8 cellular contexts compared by ENCODE assay signal in the genomic region with DNA sequence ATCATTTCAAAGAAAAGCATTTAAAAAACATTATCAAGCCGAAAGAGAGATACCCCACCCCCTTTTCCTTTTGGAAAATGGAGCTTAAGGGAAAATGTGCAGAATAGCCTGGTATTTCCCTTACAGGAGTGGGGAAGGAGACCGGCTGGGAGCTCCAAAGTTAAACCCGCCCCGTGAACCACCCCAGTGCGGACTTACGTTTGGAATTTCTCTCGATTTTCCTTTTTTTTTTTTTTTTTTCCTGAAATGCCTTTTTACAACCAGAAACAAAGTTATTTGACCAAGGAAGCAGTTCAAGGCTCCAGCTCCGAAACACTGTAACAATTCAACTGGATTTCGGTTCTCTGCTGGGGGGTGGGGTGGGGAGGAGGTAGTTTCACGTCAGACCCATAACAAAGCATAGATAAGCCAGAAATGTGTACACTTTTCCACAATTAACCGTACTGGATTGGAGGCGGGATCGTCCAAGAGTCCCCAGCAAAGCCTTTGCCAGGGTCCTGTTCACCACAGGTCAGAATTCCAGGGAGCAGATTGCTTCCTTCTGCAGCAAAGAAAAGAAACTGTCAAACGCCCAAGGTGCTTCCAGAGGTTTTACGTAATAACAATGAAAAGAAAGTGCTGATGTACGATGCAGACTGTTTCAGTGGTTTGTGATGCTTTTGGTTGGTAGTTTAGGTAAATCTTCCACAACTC. TPM values are rescaled to one million over a fixed set of nuclear protein-coding genes. Genes with fewer than 3 reads are reported as not detected.
A peak's percentile ranks its signal among the peaks of the same experiment; 100 is the strongest.
DNase-seq lines count a peak whose midpoint lies in the region; ATAC-seq and TF ChIP-seq lines count a peak whose summit lies in the region.

No MANE protein-coding gene starts in this region.

- peak overlapping the region; percentile 55 for H3K4me3 ChIP-seq in NB4 (ENCODE audit: low read depth, low read length)
- H3K4me3 ChIP-seq in mucosa of stomach (ENCODE audit: low read length): no peak overlapping the region
- no peak overlapping the region for H3K4me3 ChIP-seq in effector memory CD4-positive, alpha-beta T cell (ENCODE audit: insufficient read depth, low read depth, low read length, poor library complexity, severe bottlenecking)

- ATAC-seq in HG03521 (IDR thresholded peaks at IDR 0.05; ENCODE audit: unreplicated experiment): no peak

- peak; percentile 25 for DNase-seq in Caki2 (ENCODE audit: low read depth)
- no peak for DNase-seq in NB4 (ENCODE audit: low read depth)
- DNase-seq in superior temporal gyrus (ENCODE audit: extremely low spot score): no peak
- no peak for DNase-seq in 8988T
- no peak for DNase-seq in effector memory CD4-positive, alpha-beta T cell

- in situ Hi-C loops in Caki2 (cut with HindIII; ENCODE audit: low pct_unique_long_range_greater_than_20kb, low sequenced_read_pairs): no loop called here

- no peak for TF ChIP-seq CTCF in NB4 (IDR thresholded peaks at IDR 0.05; ENCODE audit: low read depth, low read length)

- H3K9me3 ChIP-seq in mucosa of stomach (ENCODE audit: control insufficient read depth, low read length): no peaks in the 10 kb centered on the region
- H3K9me3 ChIP-seq in effector memory CD4-positive, alpha-beta T cell (ENCODE audit: control insufficient read depth, low read length): no peaks in the 10 kb centered on the region

- H3K27ac ChIP-seq in cingulate gyrus (ENCODE audit: low read depth, low read length): peak overlapping the region; percentile 81
- no peak overlapping the region for H3K27ac ChIP-seq in effector memory CD4-positive, alpha-beta T cell (ENCODE audit: insufficient read depth, low read length, poor library complexity, severe bottlenecking)

- H3K36me3 ChIP-seq in mucosa of stomach (ENCODE audit: control insufficient read depth, insufficient read depth, low read length): no peaks in the 10 kb centered on the region
- no peaks in the 10 kb centered on the region for H3K36me3 ChIP-seq in effector memory CD4-positive, alpha-beta T cell (ENCODE audit: control insufficient read depth, insufficient read depth, low read length)

- peak overlapping the region; percentile 38 for H3K9ac ChIP-seq in mucosa of stomach (ENCODE audit: low read length)

- peaks cover 7% of the 10 kb centered on the region for H3K4me1 ChIP-seq in mucosa of stomach (ENCODE audit: control insufficient read depth, insufficient read depth, low read length)
- peaks cover 34% of the 10 kb centered on the region for H3K4me1 ChIP-seq in effector memory CD4-positive, alpha-beta T cell (ENCODE audit: control insufficient read depth, insufficient read depth, low read length, poor library complexity, severe bottlenecking)

- TF ChIP-seq POLR2A in NB4 (IDR thresholded peaks at IDR 0.05; ENCODE audit: extremely low read depth, insufficient read length): no peak

- H3K27me3 ChIP-seq in mucosa of stomach (ENCODE audit: control insufficient read depth, insufficient read depth, low read length): peaks cover 55% of the 10 kb centered on the region
- H3K27me3 ChIP-seq in effector memory CD4-positive, alpha-beta T cell (replicated peaks; ENCODE audit: control insufficient read depth, insufficient read depth, low read length, poor library complexity, severe bottlenecking): peaks cover 74% of the 10 kb centered on the region

RNA-seq across cellular contexts. Expression of a gene that starts 6.7 kb away (rescaled TPM):
- total RNA-seq in Caki2 (2014; rRNA removed; shearing (Covaris generic); ENCODE audit: low replicate concordance): 5.0 and 9.0 TPM in 2 replicates

RNA-seq across cellular contexts. Expression of a gene that starts 15.3 kb away (rescaled TPM):
- total RNA-seq in Caki2 (2014; rRNA removed; shearing (Covaris generic); ENCODE audit: low replicate concordance): 18.9 and 30.5 TPM in 2 replicates
